Comparison of ENCODE assay signal across 8 cellular contexts in the genomic region with DNA sequence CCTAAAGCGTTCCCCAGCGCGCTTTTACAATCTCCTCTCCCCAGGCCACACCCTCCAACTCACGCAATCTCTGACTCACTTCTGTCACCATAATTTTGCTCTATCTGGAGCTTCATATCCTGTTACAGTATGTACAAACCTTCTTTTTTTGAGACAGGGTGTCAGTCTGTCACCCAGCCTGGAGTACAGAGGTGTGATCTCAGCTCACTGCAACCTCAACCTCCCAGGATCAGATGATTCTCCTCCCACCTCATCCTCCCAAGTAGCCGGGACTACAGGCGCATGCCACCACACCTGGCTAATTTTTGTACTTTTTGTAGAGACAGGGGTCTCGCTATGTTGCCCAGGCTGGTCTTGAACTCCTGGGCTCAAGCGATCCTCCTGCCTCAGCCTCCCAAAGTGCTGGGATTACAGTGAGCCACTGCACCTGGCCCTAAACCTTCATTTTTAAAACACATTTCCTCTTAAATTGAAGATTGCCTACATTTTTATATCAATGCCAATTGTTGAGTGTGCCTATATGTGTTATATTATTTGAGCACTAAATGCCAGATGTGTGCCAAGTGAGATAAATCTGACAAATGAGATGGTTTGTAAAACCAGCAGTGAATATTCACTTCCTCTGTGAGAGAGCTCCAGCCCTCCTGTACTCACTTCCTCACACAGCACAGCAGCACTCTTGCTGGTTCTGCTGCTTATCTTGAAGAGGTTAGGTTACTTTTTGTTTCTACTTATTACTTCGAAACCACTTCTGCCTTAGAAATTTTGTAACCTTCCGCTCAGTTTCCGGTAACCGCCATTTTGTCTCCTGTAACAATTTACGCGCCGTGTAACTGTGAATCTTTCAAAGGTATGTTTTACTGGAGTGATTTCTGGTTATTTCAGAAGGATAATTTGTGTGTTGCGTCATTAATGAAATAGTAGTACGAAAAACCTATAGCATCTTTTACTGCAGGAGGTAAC. TPM values are rescaled to one million over a fixed set of nuclear protein-coding genes. Genes with fewer than 3 reads are reported as not detected.
DNase-seq lines count a peak whose midpoint lies in the region; ATAC-seq and TF ChIP-seq lines count a peak whose summit lies in the region.

No MANE protein-coding gene starts in this region.

- peaks cover 0 to 2% of the 10 kb centered on the region in 2 donors for H3K36me3 ChIP-seq in mucosa of rectum (ENCODE audit: control insufficient read depth in 2 of 2, insufficient read depth in 2 of 2, low read length in 2 of 2)
- H3K36me3 ChIP-seq in aorta (ENCODE audit: control insufficient read depth in 1 of 2, insufficient read depth in 2 of 2, low read length in 1 of 2): no peaks in the 10 kb centered on the region

- H3K9ac ChIP-seq in mucosa of rectum (ENCODE audit: low read depth in 1 of 2, low read length in 2 of 2): peak overlapping the region; percentile 12 to 20

- peak; percentile 77 for DNase-seq in GM10248 (ENCODE audit: extremely low spot score)
- DNase-seq in MV-4-11 (lab: John Stamatoyannopoulos, UW): peak; percentile 99
- DNase-seq in activated T-cell treated with anti-CD3 and anti-CD28 coated beads for 1 hour (ENCODE audit: low read depth): peak; percentile 42
- peak in 1 of 2 donors; percentile 56 for DNase-seq in aorta
- DNase-seq in NCI-H2029 treated with DMSO at 0.1 percent for 48 hours (lab: John Stamatoyannopoulos, UW): no peak
- no peak for DNase-seq in dermis blood vessel endothelial cell

- H3K27me3 ChIP-seq in mucosa of rectum (ENCODE audit: control insufficient read depth in 2 of 2, insufficient read depth in 2 of 2, low read length in 2 of 2) (no peaks in the 10 kb centered on the region), aorta (ENCODE audit: control insufficient read depth in 1 of 2, insufficient read depth in 2 of 2, low read length in 1 of 2) (no peaks in the 10 kb centered on the region)

- TF ChIP-seq CTCF in GM10248 (IDR thresholded peaks at IDR 0.05; ENCODE audit: control extremely low read depth, extremely low read depth, low read depth, missing control alignments): no peak

- POLR2A ChIA-PET in GM10248 (lab: Yijun Ruan, JAX): no interaction called here

- H3K27ac ChIP-seq in mucosa of rectum (ENCODE audit: low read depth in 2 of 2, low read length in 2 of 2) (peak overlapping the region; percentile 68 to 71), aorta (ENCODE audit: low read depth in 1 of 2, low read length in 2 of 2) (no peak overlapping the region)

- intact Hi-C loops in aorta (cut with DNase I): no loop called here

- 89 to 90% methylated on average over 17 of the region's 17 CpGs for WGBS in aorta, 2 donors

- peak overlapping the region; percentile 37 to 70 for H3K4me3 ChIP-seq in mucosa of rectum (ENCODE audit: low read length in 2 of 2)
- no peak overlapping the region for H3K4me3 ChIP-seq in aorta (ENCODE audit: low read length in 2 of 2)

- H3K4me1 ChIP-seq in mucosa of rectum (ENCODE audit: control insufficient read depth in 2 of 2, insufficient read depth in 2 of 2, low read length in 2 of 2) (no peaks in the 10 kb centered on the region), aorta (ENCODE audit: control insufficient read depth in 1 of 2, insufficient read depth in 2 of 2, low read length in 2 of 2) (no peaks in the 10 kb centered on the region)

- H3K9me3 ChIP-seq in mucosa of rectum (ENCODE audit: control insufficient read depth in 2 of 2, low read length in 2 of 2): no peaks in the 10 kb centered on the region
- no peaks in the 10 kb centered on the region for H3K9me3 ChIP-seq in aorta (ENCODE audit: control insufficient read depth, low read length)

- ATAC-seq in GM21717 (IDR thresholded peaks at IDR 0.05; ENCODE audit: unreplicated experiment): peak; percentile 98
- ATAC-seq in aorta (ENCODE audit: low FRiP score): peak; percentile 65

- CTCF ChIA-PET in GM10248 (lab: Yijun Ruan, JAX): interaction anchor here (1.0 to 3.4 kb wide), 6 partner anchors 7 to 58 kb away, joined by 3 to 12 read pairs (median 4); a partner anchor contains a TSS

RNA-seq across cellular contexts. Expression of a gene that starts 57.9 kb away (rescaled TPM):
- total RNA-seq in aorta: 10 to 100 TPM; 20.2 to 42.8 TPM
- polyA plus RNA-seq in aorta: 1 to 10 TPM; 2.0 to 2.9 TPM
- total RNA-seq in dermis blood vessel endothelial cell: 4.4 and 6.8 TPM in 2 replicates

Comparison
In these comparisons a context has a peak if more than half of its experiments do, and no peak if none do; other contexts are left out.
1. DNase-seq: peak in GM10248 (single experiment), MV-4-11 (single experiment) and activated T-cell treated with anti-CD3 and anti-CD28 coated beads for 1 hour (single experiment); none in NCI-H2029 treated with DMSO at 0.1 percent for 48 hours (single experiment) and dermis blood vessel endothelial cell (single experiment).
2. H3K27ac ChIP-seq: peak in mucosa of rectum (2 of 2); none in aorta (0 of 2).
3. H3K4me3 ChIP-seq: peak in mucosa of rectum (2 of 2); none in aorta (0 of 2).